Comparison of ENCODE assay signal across 16 cellular contexts in the genomic region with DNA sequence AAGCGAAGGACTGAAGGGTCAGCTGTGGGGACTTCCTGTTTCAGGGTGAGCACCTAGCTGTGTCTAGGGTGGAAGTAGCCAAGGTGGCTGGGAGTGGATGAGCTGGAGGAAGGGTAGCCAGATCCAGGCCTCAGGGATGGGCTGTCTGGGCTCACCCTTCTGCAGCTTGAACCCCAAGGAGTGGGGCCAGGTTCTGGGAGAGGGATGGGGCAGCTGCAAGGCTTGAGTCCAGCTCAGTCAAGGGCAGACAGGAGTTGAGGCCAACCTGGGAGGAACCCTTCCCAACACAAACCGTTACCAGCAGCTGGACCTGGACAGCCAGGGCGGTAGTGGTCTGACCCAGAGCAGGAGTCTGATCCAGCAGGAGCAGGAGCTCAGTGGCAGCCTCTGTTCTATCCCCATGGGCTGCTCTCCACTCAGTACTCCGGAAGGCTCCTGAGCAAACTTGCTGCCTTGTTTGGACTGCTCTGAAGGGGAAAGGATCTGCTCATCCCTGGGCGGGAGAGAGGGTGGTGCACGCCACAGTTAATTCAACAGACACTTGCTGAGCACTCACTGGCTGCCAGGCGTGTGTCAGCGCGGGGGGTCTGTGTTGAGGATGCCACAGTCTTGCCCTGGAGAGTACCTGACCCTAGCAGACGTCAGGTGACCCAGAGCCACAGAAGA. TPM values are rescaled to one million over a fixed set of nuclear protein-coding genes. Genes with fewer than 3 reads are reported as not detected.
A peak's percentile ranks its signal among the peaks of the same experiment; 100 is the strongest.
DNase-seq lines count a peak whose midpoint lies in the region; ATAC-seq and TF ChIP-seq lines count a peak whose summit lies in the region.
"Had no signal": no experiment of that assay in that cellular context is flagged by ENCODE, and none has a peak within 500 bp of the region (broad histone marks: within the 10 kb centered on the region; RNA-seq: fewer than 3 reads in every experiment).

No MANE protein-coding gene starts in this region.

- no peak for TF ChIP-seq EP300 in stomach (IDR thresholded peaks at IDR 0.05)

- peaks cover 3% of the 10 kb centered on the region for H3K27me3 Mint-ChIP-seq in activated CD4-positive, alpha-beta T cell treated with anti-CD3 and anti-CD28 coated beads, Interleukin-2, amount 10 ng/mL, durations not matched to agents 7 days and 5 days
- H3K27me3 Mint-ChIP-seq in activated CD4-positive, alpha-beta T cell treated with anti-CD3 and anti-CD28 coated beads for 36 hours: peaks cover 30% of the 10 kb centered on the region

- TF ChIP-seq CTCF in lower leg skin (IDR thresholded peaks at IDR 0.05) (no peak), stomach (IDR thresholded peaks at IDR 0.05) (no peak)

- no peaks in the 10 kb centered on the region for H3K9me3 ChIP-seq in stomach
- H3K9me3 ChIP-seq: BE2C had no signal

- no peak for DNase-seq in activated CD4-positive, alpha-beta T cell treated with anti-CD3 and anti-CD28 coated beads, Interleukin-2, amount 10 ng/mL, durations not matched to agents 7 days and 5 days
- no peak for DNase-seq in activated CD4-positive, alpha-beta T cell treated with anti-CD3 and anti-CD28 coated beads for 36 hours
- peak; percentile 47 for DNase-seq in activated CD8-positive, alpha-beta memory T cell treated with anti-CD3 and anti-CD28 coated beads, Interleukin-2, amount 50 U/mL, for 48 hours
- DNase-seq in lower leg skin (ENCODE audit: low spot score in 2 of 2) (peak; percentile 14 to 73), stomach (peak; percentile 21), HuH-7.5 (ENCODE audit: low spot score) (no peak), GDM1 (lab: John Stamatoyannopoulos, UW) (no peak), posterior vena cava (ENCODE audit: low spot score) (no peak)
- DNase-seq: BE2C; CD4-positive, alpha-beta memory T cell; NCI-H146; NCI-H510A treated with DMSO at 0.1 percent for 48 hours; PC-9 had no signal

- no peak overlapping the region for H3K27ac ChIP-seq in stomach
- H3K27ac ChIP-seq: 22Rv1, KMS-11, PC-9 had no signal

- POLR2A ChIA-PET in activated CD4-positive, alpha-beta T cell treated with anti-CD3 and anti-CD28 coated beads, Interleukin-2, amount 10 ng/mL, durations not matched to agents 7 days and 5 days (lab: Charles Lee): no interaction called here
- POLR2A ChIA-PET in activated CD4-positive, alpha-beta T cell treated with anti-CD3 and anti-CD28 coated beads for 36 hours (lab: Charles Lee): no interaction called here

- intact Hi-C loops in activated CD4-positive, alpha-beta T cell treated with anti-CD3 and anti-CD28 coated beads for 36 hours (cut with DNase I, micrococcal nuclease): no loop called here
- intact Hi-C loops in lower leg skin (cut with DNase I; ENCODE audit: low total_unique reads) (no loop called here), stomach (cut with DNase I; ENCODE audit: low total_unique reads) (loop anchor here (10.0 kb wide), 2 partner anchors 92 to 122 kb away; a partner anchor contains a TSS), posterior vena cava (cut with DNase I) (loop anchor here in 1 of 2 donors (10.0 kb wide), 2 partner anchors 102 to 132 kb away; a partner anchor contains a TSS)

- no peaks in the 10 kb centered on the region for H3K36me3 ChIP-seq in stomach
- H3K36me3 ChIP-seq: BE2C had no signal

- H3K27ac Mint-ChIP-seq in activated CD4-positive, alpha-beta T cell treated with anti-CD3 and anti-CD28 coated beads, Interleukin-2, amount 10 ng/mL, durations not matched to agents 7 days and 5 days: peak overlapping the region; percentile 32
- no peak overlapping the region for H3K27ac Mint-ChIP-seq in activated CD4-positive, alpha-beta T cell treated with anti-CD3 and anti-CD28 coated beads for 36 hours
- H3K27ac Mint-ChIP-seq: CD4-positive, alpha-beta memory T cell had no signal

- WGBS in lower leg skin, 2 donors: 68 to 74% methylated on average over 10 of the region's 10 CpGs
- 48 to 66% (median 57%) methylated on average over 9 to 10 of the region's 10 CpGs for WGBS in stomach, 5 donors

- H3K4me3 ChIP-seq in lower leg skin (ENCODE audit: low read depth, poor library complexity, severe bottlenecking): no peak overlapping the region
- H3K4me3 ChIP-seq in stomach: no peak overlapping the region
- H3K4me3 ChIP-seq: PC-9 had no signal

- CTCF ChIA-PET in activated CD4-positive, alpha-beta T cell treated with anti-CD3 and anti-CD28 coated beads, Interleukin-2, amount 10 ng/mL, durations not matched to agents 7 days and 5 days (lab: Charles Lee): interaction anchor here (0.6 to 1.5 kb wide), 3 partner anchors 119 to 252 kb away, joined by 3 read pairs; a partner anchor contains a TSS
- CTCF ChIA-PET in activated CD4-positive, alpha-beta T cell treated with anti-CD3 and anti-CD28 coated beads for 36 hours (lab: Charles Lee): interaction anchor here (0.6 to 1.3 kb wide), 7 partner anchors 53 to 1155 kb away, joined by 3 to 6 read pairs (median 3); no protein-coding TSS in a partner anchor

- no peak overlapping the region for H3K4me3 Mint-ChIP-seq in activated CD4-positive, alpha-beta T cell treated with anti-CD3 and anti-CD28 coated beads, Interleukin-2, amount 10 ng/mL, durations not matched to agents 7 days and 5 days
- H3K4me3 Mint-ChIP-seq in activated CD4-positive, alpha-beta T cell treated with anti-CD3 and anti-CD28 coated beads for 36 hours: no peak overlapping the region
- H3K4me3 Mint-ChIP-seq: CD4-positive, alpha-beta memory T cell had no signal

- H3K4me1 Mint-ChIP-seq in activated CD4-positive, alpha-beta T cell treated with anti-CD3 and anti-CD28 coated beads, Interleukin-2, amount 10 ng/mL, durations not matched to agents 7 days and 5 days: no peaks in the 10 kb centered on the region
- H3K4me1 Mint-ChIP-seq in activated CD4-positive, alpha-beta T cell treated with anti-CD3 and anti-CD28 coated beads for 36 hours: no peaks in the 10 kb centered on the region

- ATAC-seq in activated CD4-positive, alpha-beta T cell treated with anti-CD3 and anti-CD28 coated beads for 36 hours: no peak
- ATAC-seq: HCT116 had no signal

- H3K4me1 ChIP-seq in stomach: peaks cover 0 to 20% (median 15%) of the 10 kb centered on the region in 4 donors

- peaks cover 0 to 9% (median 0%) of the 10 kb centered on the region in 3 donors for H3K27me3 ChIP-seq in stomach
- H3K27me3 ChIP-seq: BE2C had no signal

- H3K36me3 Mint-ChIP-seq in activated CD4-positive, alpha-beta T cell treated with anti-CD3 and anti-CD28 coated beads, Interleukin-2, amount 10 ng/mL, durations not matched to agents 7 days and 5 days (ENCODE audit: low read depth): no peaks in the 10 kb centered on the region
- H3K36me3 Mint-ChIP-seq in activated CD4-positive, alpha-beta T cell treated with anti-CD3 and anti-CD28 coated beads for 36 hours (ENCODE audit: low read depth): no peaks in the 10 kb centered on the region
- H3K36me3 Mint-ChIP-seq: CD4-positive, alpha-beta memory T cell had no signal

- H3K9me3 Mint-ChIP-seq in activated CD4-positive, alpha-beta T cell treated with anti-CD3 and anti-CD28 coated beads, Interleukin-2, amount 10 ng/mL, durations not matched to agents 7 days and 5 days: no peaks in the 10 kb centered on the region
- H3K9me3 Mint-ChIP-seq in activated CD4-positive, alpha-beta T cell treated with anti-CD3 and anti-CD28 coated beads for 36 hours (ENCODE audit: low read depth): no peaks in the 10 kb centered on the region
- H3K9me3 Mint-ChIP-seq: CD4-positive, alpha-beta memory T cell had no signal

- TF ChIP-seq POLR2A in lower leg skin (IDR thresholded peaks at IDR 0.05) (no peak), stomach (IDR thresholded peaks at IDR 0.05) (no peak)

RNA-seq across cellular contexts. Expression of a gene that starts 53.8 kb away (rescaled TPM):
- total RNA-seq in activated CD4-positive, alpha-beta T cell treated with anti-CD3 and anti-CD28 coated beads, Interleukin-2, amount 10 ng/mL, durations not matched to agents 7 days and 5 days: under 1 TPM in 1 of 2 experiments, not detected in 1; 0.15 TPM
- total RNA-seq in activated CD4-positive, alpha-beta T cell treated with anti-CD3 and anti-CD28 coated beads for 36 hours: under 1 TPM; 0.18 to 0.91 TPM
- total RNA-seq in lower leg skin (10 to 100 TPM in 1 of 4 donors, 1 to 10 TPM in 1, under 1 TPM in 2; 0.52 to 15.3 (median 2.7) TPM), stomach (10 to 100 TPM in 2 of 5 donors, 1 to 10 TPM in 3; 1.2 to 12.5 (median 8.1) TPM), posterior vena cava (100 to 1,000 TPM in 1 of 2 donors, 10 to 100 TPM in 1; 35.0 to 151 TPM)
- polyA plus RNA-seq in stomach: 10 to 100 TPM in 1 of 3 donors, 1 to 10 TPM in 2; 4.9 to 13.7 (median 7.6) TPM
- total RNA-seq: CD4-positive, alpha-beta memory T cell; PC-9 had no signal
- polyA plus RNA-seq: CD4-positive, alpha-beta memory T cell had no signal

Comparison
In these comparisons a context has a peak if more than half of its experiments do, and no peak if none do; other contexts are left out.
1. DNase-seq: peak in activated CD8-positive, alpha-beta memory T cell treated with anti-CD3 and anti-CD28 coated beads, Interleukin-2, amount 50 U/mL, for 48 hours (single experiment), lower leg skin (2 of 2) and stomach (single experiment); none in activated CD4-positive, alpha-beta T cell treated with anti-CD3 and anti-CD28 coated beads, Interleukin-2, amount 10 ng/mL, durations not matched to agents 7 days and 5 days (single experiment), activated CD4-positive, alpha-beta T cell treated with anti-CD3 and anti-CD28 coated beads for 36 hours (single experiment), HuH-7.5 (single experiment), GDM1 (single experiment) and posterior vena cava (single experiment).